In genomic region chr6:149990672-149991402, GRCh38 we compare ENCODE assay signal across 8 cellular contexts. TPM values are rescaled to one million over a fixed set of nuclear protein-coding genes. Genes with fewer than 3 reads are reported as not detected.
DNase-seq lines count a peak whose midpoint lies in the region; ATAC-seq and TF ChIP-seq lines count a peak whose summit lies in the region.

No MANE protein-coding gene starts in this region.

- H3K27ac ChIP-seq in BLaER1 = no peak overlapping the region
- H3K27ac ChIP-seq in subcutaneous abdominal adipose tissue (ENCODE audit: low read depth, low read length) = no peak overlapping the region
- no peak overlapping the region for H3K27ac ChIP-seq in RWPE1

- H3K9me3 Mint-ChIP-seq in activated B cell treated with CpG ODN at 0.5 μM for 24 hours = peaks cover 5% of the 10 kb centered on the region

- ATAC-seq in activated B cell treated with CpG ODN at 0.5 μM for 24 hours (ENCODE audit: low read depth) = peak; percentile 70

- peak overlapping the region; percentile 5 for H3K27ac Mint-ChIP-seq in activated B cell treated with CpG ODN at 0.5 μM for 24 hours

- H3K36me3 Mint-ChIP-seq in activated B cell treated with CpG ODN at 0.5 μM for 24 hours (ENCODE audit: low read depth) = peaks cover 2% of the 10 kb centered on the region

- peak overlapping the region; percentile 60 for H3K4me3 ChIP-seq in BLaER1
- H3K4me3 ChIP-seq in HAP-1 = peak overlapping the region; percentile 36
- peak overlapping the region in 4 of 5 donors; percentile 8 to 57 (median 26) for H3K4me3 ChIP-seq in subcutaneous abdominal adipose tissue (ENCODE audit: low read depth in 1 of 5, low read length in 5 of 5)

- peak overlapping the region; percentile 75 for H3K4me3 Mint-ChIP-seq in activated B cell treated with CpG ODN at 0.5 μM for 24 hours

- peak overlapping the region; percentile 91 for H3K4me2 ChIP-seq in BLaER1

- H3K27me3 ChIP-seq in BLaER1 (peaks cover 100% of the 10 kb centered on the region), HAP-1 (ENCODE audit: low read depth) (peaks cover 60% of the 10 kb centered on the region), subcutaneous abdominal adipose tissue (ENCODE audit: control insufficient read depth in 5 of 5, insufficient read depth in 4 of 5, low read length in 5 of 5) (peaks cover 53 to 83% (median 65%) of the 10 kb centered on the region in 5 donors)

- DNase-seq in HAP-1 (ENCODE audit: low spot score in 2 of 2) (peak; percentile 11 to 66), activated B cell treated with CpG ODN at 0.5 μM for 24 hours (peak; percentile 59), iPS-NIHi11 (ENCODE audit: low spot score) (peak; percentile 55), COR-L47 (lab: John Stamatoyannopoulos, UW) (no peak), RWPE1 (ENCODE audit: low spot score) (no peak), erythroblast (lab: John Stamatoyannopoulos, UW) (no peak)

- in situ Hi-C loops in HAP-1 (cut with MboI; ENCODE audit: low sequenced_read_pairs) = no loop called here

- CTCF ChIA-PET in activated B cell treated with CpG ODN at 0.5 μM for 24 hours (lab: Charles Lee) (interaction anchor here (0.7 to 2.3 kb wide), 2 partner anchors 10 to 26 kb away, joined by 3 to 6 read pairs; no protein-coding TSS in a partner anchor), RWPE1 (lab: Yijun Ruan, JAX) (interaction anchor here (0.6 to 1.8 kb wide), 2 partner anchors 37 to 80 kb away, joined by 3 to 5 read pairs; no protein-coding TSS in a partner anchor)

- H3K9ac ChIP-seq in BLaER1 = no peak overlapping the region
- H3K9ac ChIP-seq in subcutaneous abdominal adipose tissue (ENCODE audit: low read length in 5 of 5) = peak overlapping the region in 1 of 5 donors; percentile 17

- peaks cover 26% of the 10 kb centered on the region for H3K4me1 Mint-ChIP-seq in activated B cell treated with CpG ODN at 0.5 μM for 24 hours

- TF ChIP-seq CTCF in activated B cell treated with CpG ODN at 0.5 μM for 24 hours (IDR thresholded peaks at IDR 0.05) (no peak), RWPE1 (conservative IDR thresholded peaks at IDR 0.05; ENCODE audit: low read depth) (no peak)

- peaks cover 49% of the 10 kb centered on the region for H4K20me1 ChIP-seq in BLaER1

- peaks cover 66% of the 10 kb centered on the region for H3K27me3 Mint-ChIP-seq in activated B cell treated with CpG ODN at 0.5 μM for 24 hours

- TF ChIP-seq POLR2A in erythroblast (IDR thresholded peaks at IDR 0.05; ENCODE audit: low read length) = no peak

- H3K36me3 ChIP-seq in BLaER1 (no peaks in the 10 kb centered on the region), HAP-1 (replicated peaks) (no peaks in the 10 kb centered on the region), subcutaneous abdominal adipose tissue (ENCODE audit: control insufficient read depth in 5 of 5, insufficient read depth in 5 of 5, low read length in 5 of 5) (no peaks in the 10 kb centered on the region)

- H3K9me3 ChIP-seq in BLaER1 = peaks cover 28% of the 10 kb centered on the region
- H3K9me3 ChIP-seq in HAP-1 = peaks cover 3% of the 10 kb centered on the region; the same call in 1 of the 2 replicates
- peaks cover 7 to 19% (median 13%) of the 10 kb centered on the region in 5 donors for H3K9me3 ChIP-seq in subcutaneous abdominal adipose tissue (ENCODE audit: control insufficient read depth in 5 of 5, low read length in 5 of 5)

- POLR2A ChIA-PET in activated B cell treated with CpG ODN at 0.5 μM for 24 hours (lab: Charles Lee) = interaction anchor here (1.4 to 1.7 kb wide), 2 partner anchors 14 to 27 kb away, joined by 5 read pairs; partner anchors contain the start of gene ULBP1
- POLR2A ChIA-PET in RWPE1 (lab: Yijun Ruan, JAX; ENCODE audit: low non-redundant PET) = no interaction called here

- intact Hi-C loops in activated B cell treated with CpG ODN at 0.5 μM for 24 hours (cut with micrococcal nuclease) = loop anchor here (1.0 to 2.0 kb wide), 3 partner anchors 14 to 52 kb away; partner anchors contain the start of gene ULBP1

- H3K4me1 ChIP-seq in BLaER1 (peaks cover 24% of the 10 kb centered on the region), HAP-1 (0 out of 2 replicates have a peak, but pooled peaks cover 3% of the 10 kb centered on the region), subcutaneous abdominal adipose tissue (ENCODE audit: control insufficient read depth in 5 of 5, insufficient read depth in 5 of 5, low read length in 5 of 5) (peaks cover 0 to 22% (median 18%) of the 10 kb centered on the region in 5 donors)

RNA-seq across cellular contexts. Expression of gene ULBP1, which starts 27.1 kb away (rescaled TPM):
- 1.9 and 2.2 TPM in 2 replicates for total RNA-seq in activated B cell treated with CpG ODN at 0.5 μM for 24 hours

RNA-seq across cellular contexts. Expression of gene RAET1L, which starts 34.5 kb away (rescaled TPM):
- total RNA-seq in activated B cell treated with CpG ODN at 0.5 μM for 24 hours = not detected in 2 replicates

RNA-seq across cellular contexts. Expression of gene ULBP2, which starts 49.0 kb away (rescaled TPM):
- total RNA-seq in activated B cell treated with CpG ODN at 0.5 μM for 24 hours = 0.29 and 0.37 TPM in 2 replicates

Comparison
In these comparisons a context has a peak if more than half of its experiments do, and no peak if none do; other contexts are left out.
1. DNase-seq: peak in HAP-1 (2 of 2), activated B cell treated with CpG ODN at 0.5 μM for 24 hours (single experiment) and iPS-NIHi11 (single experiment); none in COR-L47 (single experiment), RWPE1 (single experiment) and erythroblast (0 of 2).
2. Peak in every context shown above with its lines, with median percentiles within 50 percentile points of each other: H3K4me3 ChIP-seq.